1 cellular context compared by ENCODE assay signal in genomic region chr3:17730318-17730967, GRCh38.
TF ChIP-seq lines count a peak whose summit lies in the region.

No MANE protein-coding gene starts in this region.

TF ChIP-seq in K562, 482 proteins besides CTCF, POLR2A, EP300 and RAD21 (continued from another document and continues in another):
- TF ChIP-seq CHAMP1 (IDR thresholded peaks at IDR 0.05) (peak; percentile 86), EHMT2 (IDR thresholded peaks at IDR 0.05) (peak; percentile 68), GATAD2A (IDR thresholded peaks at IDR 0.05) (peak; percentile 83), ETV1 (tag; conservative IDR thresholded peaks at IDR 0.05; ENCODE audit: low read depth) (peak; percentile 22; the same call in 1 of the 2 replicates), GTF2E2 (tag; IDR thresholded peaks at IDR 0.05) (no peak), TAF7 (tag; IDR thresholded peaks at IDR 0.05) (no peak), SLC30A9 (CRISPR knock-in tag; IDR thresholded peaks at IDR 0.05) (no peak), LCOR (CRISPR knock-in tag; IDR thresholded peaks at IDR 0.05) (0 out of 2 replicates have a peak, but pooled peaks have one; percentile 20), HMG20A (CRISPR knock-in tag; conservative IDR thresholded peaks at IDR 0.05) (no peak), NR2C2 (CRISPR knock-in tag; IDR thresholded peaks at IDR 0.05) (no peak), NR2C2 (tag; IDR thresholded peaks at IDR 0.05) (peak; percentile 58; the same call in 1 of the 2 replicates), FOSL1 (tag; conservative IDR thresholded peaks at IDR 0.05) (peak; percentile 54), MYBL2 (IDR thresholded peaks at IDR 0.05; ENCODE audit: low read depth) (peak; percentile 52; the same call in 1 of the 2 replicates), MYBL2 (CRISPR knock-in tag; IDR thresholded peaks at IDR 0.05; ENCODE audit: borderline replicate concordance) (no peak), GABPA (tag; conservative IDR thresholded peaks at IDR 0.05; ENCODE audit: low read depth) (no peak), NFE2 (IDR thresholded peaks at IDR 0.05; ENCODE audit: low read depth) (peak; percentile 86), NFIX (CRISPR knock-in tag; IDR thresholded peaks at IDR 0.05; ENCODE audit: low read depth) (0 out of 2 replicates have a peak, but pooled peaks have one; percentile 4), MEIS2 (IDR thresholded peaks at IDR 0.05; ENCODE audit: partially characterized antibody) (peak; percentile 88), ZNF589 (CRISPR knock-in tag; IDR thresholded peaks at IDR 0.05; ENCODE audit: low read depth) (peak; percentile 58; the same call in 1 of the 2 replicates), TCF3 (CRISPR knock-in tag; IDR thresholded peaks at IDR 0.05) (peak; percentile 72), NBN (IDR thresholded peaks at IDR 0.05; ENCODE audit: low read depth) (peak; percentile 93), MBD2 (IDR thresholded peaks at IDR 0.05; ENCODE audit: borderline replicate concordance, low read depth) (peak; percentile 69; the same call in 1 of the 2 replicates), CCNT2 (IDR thresholded peaks at IDR 0.05; ENCODE audit: borderline replicate concordance, extremely low read depth, insufficient read length, low read depth, low read length) (peak; percentile 88), ATF3 (IDR thresholded peaks at IDR 0.05) (no peak), ATF3 (CRISPR knock-in tag; conservative IDR thresholded peaks at IDR 0.05) (peak; percentile 43; the same call in 1 of the 2 replicates), ZMIZ1 (IDR thresholded peaks at IDR 0.05; ENCODE audit: low read depth in 2 of 2, low read length in 2 of 2) (peak in 1 of 2 experiments; percentile 72; a peak in 1 of 4 replicates), ZZZ3 (IDR thresholded peaks at IDR 0.05) (0 out of 2 replicates have a peak, but pooled peaks have one; percentile 52), USF2 (CRISPR knock-in tag; IDR thresholded peaks at IDR 0.05) (no peak), RBM25 (IDR thresholded peaks at IDR 0.05; ENCODE audit: low read depth, low read length, severe bottlenecking) (no peak), KDM1A (IDR thresholded peaks at IDR 0.05) (peak; percentile 81 to 87), ZNF639 (CRISPR knock-in tag; conservative IDR thresholded peaks at IDR 0.05 in 1 of 2, IDR thresholded peaks at IDR 0.05 in 1 of 2) (peak in 1 of 2 experiments; percentile 76; a peak in 2 of 4 replicates), MNT (conservative IDR thresholded peaks at IDR 0.05) (peak in 1 of 2 experiments; percentile 58; a peak in 2 of 4 replicates), BMI1 (IDR thresholded peaks at IDR 0.05; ENCODE audit: low read length) (no peak), HDAC1 (IDR thresholded peaks at IDR 0.05) (peak in 1 of 2 experiments; percentile 78; a peak in 2 of 4 replicates), ZFP1 (CRISPR knock-in tag; IDR thresholded peaks at IDR 0.05) (no peak), FOXK1 (CRISPR knock-in tag; IDR thresholded peaks at IDR 0.05; ENCODE audit: borderline replicate concordance) (no peak), SRF (CRISPR knock-in tag; IDR thresholded peaks at IDR 0.05) (0 out of 4 replicates have a peak, but pooled peaks of 1 of the 2 experiments have one; percentile 42), ATF7 (IDR thresholded peaks at IDR 0.05) (peak; percentile 55), AFF1 (IDR thresholded peaks at IDR 0.05; ENCODE audit: low read depth in 1 of 2, partially characterized antibody in 2 of 2) (peak in 1 of 2 experiments; percentile 39), SMC3 (conservative IDR thresholded peaks at IDR 0.05; ENCODE audit: insufficient read depth, low read depth, low read length) (0 out of 2 replicates have a peak, but pooled peaks have one; percentile 28), GATA2 (CRISPR knock-in tag; IDR thresholded peaks at IDR 0.05) (peak; percentile 84), ZNF24 (IDR thresholded peaks at IDR 0.05) (0 out of 2 replicates have a peak, but pooled peaks have one; percentile 25), GATAD2B (IDR thresholded peaks at IDR 0.05; ENCODE audit: borderline replicate concordance) (peak; percentile 91), FOXM1 (IDR thresholded peaks at IDR 0.05; ENCODE audit: low read depth) (peak; percentile 87), FOXM1 (CRISPR knock-in tag; IDR thresholded peaks at IDR 0.05; ENCODE audit: low read depth) (no peak), MEF2A (IDR thresholded peaks at IDR 0.05; ENCODE audit: control insufficient read depth, low read depth, low read length) (peak; percentile 32; the same call in 1 of the 2 replicates), HDAC3 (IDR thresholded peaks at IDR 0.05; ENCODE audit: borderline replicate concordance, partially characterized antibody) (peak; percentile 81), CBFA2T2 (conservative IDR thresholded peaks at IDR 0.05) (peak; percentile 66), RNF2 (IDR thresholded peaks at IDR 0.05) (peak; percentile 93)
